ENCODE assay signal across 8 cellular contexts in the genomic region with DNA sequence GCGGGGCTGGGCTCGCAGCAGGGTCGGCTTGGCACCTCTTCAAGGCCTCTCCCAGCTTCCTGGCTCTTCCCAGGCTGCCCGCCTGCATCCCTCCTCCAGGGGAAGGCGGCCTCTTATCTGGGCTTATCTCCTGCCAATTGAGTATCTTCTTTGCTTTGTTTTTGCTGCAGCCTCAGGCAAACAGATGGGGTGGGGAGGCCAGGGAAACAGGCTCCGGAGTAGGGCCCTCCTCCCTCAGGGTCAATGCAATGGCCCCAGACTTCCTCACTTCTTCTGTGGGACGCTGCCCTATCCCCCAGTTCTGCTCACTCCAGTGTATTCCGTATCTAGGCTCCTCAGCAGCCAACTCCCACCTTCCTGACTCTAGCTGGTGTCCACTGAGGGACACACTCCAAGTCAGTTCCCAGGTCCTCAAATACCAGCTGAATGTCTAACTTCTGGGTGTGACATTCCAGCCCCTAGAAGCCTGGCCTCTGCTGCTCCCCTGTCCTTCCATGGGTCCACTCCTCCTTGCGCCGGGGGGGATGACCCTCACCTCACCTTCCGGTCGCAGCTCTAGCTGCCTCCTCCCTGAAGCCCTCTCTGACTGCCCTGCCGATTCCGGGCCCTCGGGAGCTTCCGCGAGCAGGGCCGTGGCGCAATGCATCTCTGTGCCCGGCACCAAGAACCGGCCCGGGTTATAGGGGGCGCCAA. TPM values are rescaled to one million over a fixed set of nuclear protein-coding genes. Genes with fewer than 3 reads are reported as not detected.
A peak's percentile ranks its signal among the peaks of the same experiment; 100 is the strongest.
DNase-seq lines count a peak whose midpoint lies in the region; ATAC-seq, FAIRE-seq and TF ChIP-seq lines count a peak whose summit lies in the region.

No MANE protein-coding gene starts in this region.

- no peak overlapping the region for H2BK12ac ChIP-seq in neuronal stem cell (ENCODE audit: low read length)

- H3K4me3 ChIP-seq in GM08714 (ENCODE audit: low read length): peak overlapping the region; percentile 74; the same call in 1 of the 2 replicates
- H3K4me3 ChIP-seq in foreskin fibroblast (ENCODE audit: low read depth in 1 of 2, low read length in 2 of 2): peak overlapping the region; percentile 51 to 69
- peak overlapping the region; percentile 63 to 86 for H3K4me3 ChIP-seq in neuronal stem cell (ENCODE audit: low read length in 2 of 2)

- peaks cover 15 to 33% of the 10 kb centered on the region in 2 donors for H3K36me3 ChIP-seq in neuronal stem cell (replicated peaks in 1 of 2; ENCODE audit: control insufficient read depth in 2 of 2, insufficient read depth in 2 of 2, low read length in 2 of 2)

- peaks cover 9 to 19% of the 10 kb centered on the region in 2 donors for H3K4me1 ChIP-seq in neuronal stem cell (ENCODE audit: control insufficient read depth in 2 of 2, insufficient read depth in 1 of 2, low read depth in 1 of 2, low read length in 2 of 2)

- no peak overlapping the region for H4K8ac ChIP-seq in neuronal stem cell (ENCODE audit: low read depth, low read length)

- no peaks in the 10 kb centered on the region for H3K9me3 ChIP-seq in neuronal stem cell (replicated peaks in 1 of 2; ENCODE audit: control insufficient read depth in 2 of 2, insufficient read depth in 1 of 2, low read depth in 1 of 2, low read length in 2 of 2)

- no peaks in the 10 kb centered on the region for H3K27me3 Mint-ChIP-seq in activated CD4-positive, alpha-beta memory T cell treated with anti-CD3 and anti-CD28 coated beads for 36 hours

- H2BK120ac ChIP-seq in neuronal stem cell (ENCODE audit: low read depth, low read length): peak overlapping the region; percentile 17

- no peak overlapping the region for H4K91ac ChIP-seq in neuronal stem cell (ENCODE audit: low read depth, low read length, poor library complexity)

- peak overlapping the region; percentile 94 for H3K14ac ChIP-seq in neuronal stem cell (ENCODE audit: low read length)

- peaks cover 3% of the 10 kb centered on the region for H3K79me1 ChIP-seq in neuronal stem cell (ENCODE audit: low read depth, low read length)

- POLR2A ChIA-PET in activated CD4-positive, alpha-beta memory T cell treated with anti-CD3 and anti-CD28 coated beads for 36 hours (lab: Charles Lee): interaction anchor here (0.8 to 4.1 kb wide), 13 partner anchors 10 to 84 kb away, joined by 3 to 36 read pairs (median 8); partner anchors contain the start of genes BAD, ESRRA, FERMT3 and FKBP2

- no peak for FAIRE-seq in H54 (lab: Jason Lieb, UNC)

- WGBS in neuronal stem cell (ENCODE audit: extremely low coverage in 2 of 2, insufficient read length in 2 of 2, insufficient replicate concordance in 1 of 2), 2 donors: no CpG with 5 or more reads among the region's 23 CpGs

- H2AK5ac ChIP-seq in neuronal stem cell (ENCODE audit: low read depth, low read length): peak overlapping the region; percentile 96

- H3K27ac ChIP-seq in neuronal stem cell (replicated peaks; ENCODE audit: low read length): peak overlapping the region; percentile 96

- H3K4me1 Mint-ChIP-seq in activated CD4-positive, alpha-beta memory T cell treated with anti-CD3 and anti-CD28 coated beads for 36 hours (ENCODE audit: low read depth): peaks cover 15% of the 10 kb centered on the region

- peak overlapping the region; percentile 92 for H2BK15ac ChIP-seq in neuronal stem cell (ENCODE audit: low read length)

- peak overlapping the region; percentile 98 for H3K4me2 ChIP-seq in neuronal stem cell (ENCODE audit: insufficient read depth, low read length, poor library complexity, severe bottlenecking)

- peak overlapping the region; percentile 95 for H3K27ac Mint-ChIP-seq in activated CD4-positive, alpha-beta memory T cell treated with anti-CD3 and anti-CD28 coated beads for 36 hours

- ATAC-seq in omental fat pad (ENCODE audit: low FRiP score) (no peak), HG02970 (IDR thresholded peaks at IDR 0.05; ENCODE audit: low FRiP score, unreplicated experiment) (no peak)

- intact Hi-C loops in activated CD4-positive, alpha-beta memory T cell treated with anti-CD3 and anti-CD28 coated beads for 36 hours (cut with micrococcal nuclease): loop anchor here (1.0 kb wide), 1 partner anchor 18 kb away; the partner anchor contains the start of gene PLCB3

- peak overlapping the region; percentile 100 for H3K23ac ChIP-seq in neuronal stem cell (ENCODE audit: low read depth, low read length, poor library complexity)

- peak overlapping the region; percentile 96 for H3K9ac ChIP-seq in neuronal stem cell (ENCODE audit: low read depth, low read length, poor library complexity)

- TF ChIP-seq POLR2A in H54 (IDR thresholded peaks at IDR 0.05; ENCODE audit: low read depth, low read length): peak; percentile 30

- H3K27me3 ChIP-seq in neuronal stem cell (ENCODE audit: control insufficient read depth in 3 of 3, insufficient read depth in 3 of 3, low read depth in 1 of 3, low read length in 3 of 3): no peaks in the 10 kb centered on the region

- H3K4me3 Mint-ChIP-seq in activated CD4-positive, alpha-beta memory T cell treated with anti-CD3 and anti-CD28 coated beads for 36 hours: peak overlapping the region; percentile 89

- peaks cover 8% of the 10 kb centered on the region for H3K36me3 Mint-ChIP-seq in activated CD4-positive, alpha-beta memory T cell treated with anti-CD3 and anti-CD28 coated beads for 36 hours

- DNase-seq in H54 (ENCODE audit: insufficient read length, low spot score): no peak
- DNase-seq in NCI-H1105 (lab: John Stamatoyannopoulos, UW): peak; percentile 9
- peak; percentile 66 for DNase-seq in activated CD4-positive, alpha-beta memory T cell treated with anti-CD3 and anti-CD28 coated beads for 36 hours
- peak; percentile 55 to 79 for DNase-seq in foreskin fibroblast
- no peak for DNase-seq in neuronal stem cell (ENCODE audit: low spot score)
- no peak for DNase-seq in omental fat pad (ENCODE audit: low spot score)

- CTCF ChIA-PET in activated CD4-positive, alpha-beta memory T cell treated with anti-CD3 and anti-CD28 coated beads for 36 hours (lab: Charles Lee): interaction anchor here (0.6 to 6.4 kb wide), 12 partner anchors 16 to 74 kb away, joined by 3 to 46 read pairs (median 4); partner anchors contain the start of genes BAD, CATSPERZ, ESRRA and FERMT3

- TF ChIP-seq CTCF in foreskin fibroblast (IDR thresholded peaks at IDR 0.05; ENCODE audit: low read depth, low read length) (no peak), omental fat pad (IDR thresholded peaks at IDR 0.05) (no peak)

- peak overlapping the region; percentile 96 for H3K18ac ChIP-seq in neuronal stem cell (ENCODE audit: low read length)

- peak overlapping the region; percentile 94 for H2AFZ ChIP-seq in neuronal stem cell (ENCODE audit: low read length)

- no peaks in the 10 kb centered on the region for H3K9me3 Mint-ChIP-seq in activated CD4-positive, alpha-beta memory T cell treated with anti-CD3 and anti-CD28 coated beads for 36 hours

- H3K4ac ChIP-seq in neuronal stem cell (ENCODE audit: low read length): peak overlapping the region; percentile 84

- H2BK5ac ChIP-seq in neuronal stem cell (ENCODE audit: low read length): peak overlapping the region; percentile 82

RNA-seq across cellular contexts. Expression of gene BAD, which starts 15.6 kb away (rescaled TPM):
- 10 to 100 TPM; 23.7 to 24.2 TPM for total RNA-seq in activated CD4-positive, alpha-beta memory T cell treated with anti-CD3 and anti-CD28 coated beads for 36 hours
- 44.3 TPM for polyA plus RNA-seq in neuronal stem cell (2013, experiment 1 of 2)
- polyA plus RNA-seq in neuronal stem cell (2013, experiment 2 of 2): 44.9 TPM
- total RNA-seq in omental fat pad: 10 to 100 TPM; 47.9 to 89.7 (median 78.8) TPM

RNA-seq across cellular contexts. Expression of gene GPR137, which starts 16.8 kb away (rescaled TPM):
- total RNA-seq in activated CD4-positive, alpha-beta memory T cell treated with anti-CD3 and anti-CD28 coated beads for 36 hours: 10 to 100 TPM; 28.7 to 31.6 TPM
- polyA plus RNA-seq in neuronal stem cell (2013, experiment 1 of 2): 25.9 TPM
- 24.6 TPM for polyA plus RNA-seq in neuronal stem cell (2013, experiment 2 of 2)
- total RNA-seq in omental fat pad: 10 to 100 TPM in 3 of 4 donors, 1 to 10 TPM in 1; 8.2 to 20.6 (median 12.7) TPM

RNA-seq across cellular contexts. Expression of gene PLCB3, which starts 17.5 kb away (rescaled TPM):
- 10 to 100 TPM; 10.4 to 12.3 TPM for total RNA-seq in activated CD4-positive, alpha-beta memory T cell treated with anti-CD3 and anti-CD28 coated beads for 36 hours
- polyA plus RNA-seq in neuronal stem cell (2013, experiment 1 of 2): 17.0 TPM
- 17.0 TPM for polyA plus RNA-seq in neuronal stem cell (2013, experiment 2 of 2)
- 10 to 100 TPM; 14.7 to 26.5 (median 19.7) TPM for total RNA-seq in omental fat pad

RNA-seq across cellular contexts. Expression of gene PPP1R14B, which starts 22.1 kb away (rescaled TPM):
- total RNA-seq in activated CD4-positive, alpha-beta memory T cell treated with anti-CD3 and anti-CD28 coated beads for 36 hours: 100 to 1,000 TPM; 238 to 242 TPM
- 292 TPM for polyA plus RNA-seq in neuronal stem cell (2013, experiment 1 of 2)
- polyA plus RNA-seq in neuronal stem cell (2013, experiment 2 of 2): 280 TPM
- total RNA-seq in omental fat pad: 100 to 1,000 TPM in 1 of 4 donors, 10 to 100 TPM in 3; 95.0 to 140 (median 97.9) TPM

RNA-seq across cellular contexts. Expression of gene KCNK4, which starts 22.3 kb away (rescaled TPM):
- under 1 TPM in 1 of 2 experiments, not detected in 1; 0.34 TPM for total RNA-seq in activated CD4-positive, alpha-beta memory T cell treated with anti-CD3 and anti-CD28 coated beads for 36 hours
- 0.07 TPM for polyA plus RNA-seq in neuronal stem cell (2013, experiment 1 of 2)
- polyA plus RNA-seq in neuronal stem cell (2013, experiment 2 of 2): 0.04 TPM
- total RNA-seq in omental fat pad: not detected

Comparison
In these comparisons a context has a peak if more than half of its experiments do, and no peak if none do; other contexts are left out.
1. DNase-seq: peak in NCI-H1105 (single experiment), activated CD4-positive, alpha-beta memory T cell treated with anti-CD3 and anti-CD28 coated beads for 36 hours (single experiment) and foreskin fibroblast (2 of 2); none in H54 (single experiment), neuronal stem cell (single experiment) and omental fat pad (single experiment).
2. Peak in every context shown above with its lines, with median percentiles within 50 percentile points of each other: H3K4me3 ChIP-seq.